Comparison of ENCODE assay signal across 1 cellular context in the genomic region with DNA sequence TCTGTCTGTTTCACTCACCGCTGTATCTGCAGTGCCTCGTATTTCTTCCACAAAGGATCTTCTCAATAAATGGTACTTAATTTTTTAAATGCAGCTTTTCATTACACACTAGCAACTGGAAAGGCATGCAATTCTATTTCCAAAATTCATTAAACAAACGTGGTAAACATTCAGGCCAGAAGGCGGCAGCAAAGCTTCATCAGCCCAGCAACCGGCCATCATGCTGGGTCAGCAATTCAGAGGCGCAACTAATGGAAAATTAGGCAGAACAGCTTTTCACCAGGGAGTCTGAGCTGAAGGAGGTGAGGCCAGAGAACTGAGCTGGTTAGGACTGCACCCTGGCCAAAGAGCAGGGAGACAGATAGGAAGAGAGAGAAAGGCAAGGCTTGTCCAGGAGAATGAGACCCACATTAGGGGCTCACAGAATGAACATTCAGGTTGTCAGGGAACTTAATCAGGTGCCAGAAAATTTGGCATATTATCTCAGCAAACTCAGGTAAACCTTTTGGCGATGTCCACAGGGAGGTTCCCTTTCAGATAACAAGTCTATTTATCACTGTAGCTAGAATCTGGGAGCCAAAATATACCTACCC.
A peak's percentile ranks its signal among the peaks of the same experiment; 100 is the strongest.
TF ChIP-seq lines count a peak whose summit lies in the region.

No MANE protein-coding gene starts in this region.

TF ChIP-seq in H1, 55 proteins besides CTCF, POLR2A, EP300 and RAD21:
- no peak for TF ChIP-seq JUND (IDR thresholded peaks at IDR 0.05; ENCODE audit: low read length)
- peak; percentile 70; the same call in 1 of the 2 replicates for TF ChIP-seq YY1 (IDR thresholded peaks at IDR 0.05; ENCODE audit: low read depth, low read length)
- TF ChIP-seq CREB1 (IDR thresholded peaks at IDR 0.05): no peak
- peak; percentile 99 for TF ChIP-seq MAFK (IDR thresholded peaks at IDR 0.05; ENCODE audit: low read depth, low read length)
- TF ChIP-seq SP2 (IDR thresholded peaks at IDR 0.05; ENCODE audit: low read length): no peak
- TF ChIP-seq SIRT6 (IDR thresholded peaks at IDR 0.05; ENCODE audit: low read length): no peak
- 0 out of 2 replicates have a peak, but pooled peaks have one; percentile 29 for TF ChIP-seq BACH1 (IDR thresholded peaks at IDR 0.05; ENCODE audit: low read length)
- TF ChIP-seq, protein P1, sequence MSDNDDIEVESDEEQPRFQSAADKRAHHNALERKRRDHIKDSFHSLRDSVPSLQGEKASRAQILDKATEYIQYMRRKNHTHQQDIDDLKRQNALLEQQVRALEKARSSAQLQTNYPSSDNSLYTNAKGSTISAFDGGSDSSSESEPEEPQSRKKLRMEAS (IDR thresholded peaks at IDR 0.05): no peak
- peak; percentile 70 for TF ChIP-seq TEAD4 (IDR thresholded peaks at IDR 0.05; ENCODE audit: low read depth, low read length)
- no peak for TF ChIP-seq RBBP5 (IDR thresholded peaks at IDR 0.05; ENCODE audit: borderline replicate concordance, low read depth, low read length)
- no peak for TF ChIP-seq TCF12 (IDR thresholded peaks at IDR 0.05; ENCODE audit: low read depth, low read length)
- TF ChIP-seq SAP30 (IDR thresholded peaks at IDR 0.05; ENCODE audit: insufficient read depth, insufficient replicate concordance, low read length): no peak
TF ChIP-seq in H1: peak in this region for 4.
